Comparison of ENCODE assay signal across 16 cellular contexts in the genomic region with DNA sequence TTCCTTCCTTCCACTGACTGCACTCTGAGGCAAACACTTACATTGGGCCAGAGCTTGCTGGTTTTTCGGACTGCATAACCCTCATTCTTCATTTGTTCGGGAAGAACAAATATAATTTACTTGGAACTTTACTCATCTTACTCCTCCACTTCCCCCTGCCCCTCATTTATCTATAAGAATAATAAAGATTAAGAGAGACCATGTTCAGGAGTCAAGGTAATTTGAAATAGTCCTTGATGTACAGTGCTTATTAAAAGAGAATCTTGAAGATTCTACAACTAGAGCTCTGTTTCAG.
DNase-seq lines count a peak whose midpoint lies in the region; ATAC-seq and TF ChIP-seq lines count a peak whose summit lies in the region.
"Had no signal": no experiment of that assay in that cellular context is flagged by ENCODE, and none has a peak within 500 bp of the region (broad histone marks: within the 10 kb centered on the region; RNA-seq: fewer than 3 reads in every experiment).

No MANE protein-coding gene starts in this region.

- no peaks in the 10 kb centered on the region; the same call in 1 of the 2 replicates for H3K36me3 ChIP-seq in SK-N-MC (ENCODE audit: insufficient read depth, low read length)
- peaks cover 4% of the 10 kb centered on the region; the same call in 1 of the 2 replicates for H3K36me3 ChIP-seq in BE2C
- no peaks in the 10 kb centered on the region for H3K36me3 ChIP-seq in heart left ventricle

- H3K56ac ChIP-seq in H9 (ENCODE audit: insufficient read length, low read depth, low read length) = no peak overlapping the region

- H3K36me3 Mint-ChIP-seq in H9 (ENCODE audit: insufficient read depth in 1 of 3, low read depth in 3 of 3) (peaks cover 0 to 8% (median 4%) of the 10 kb centered on the region in 3 experiments; a peak in 6 of 7 replicates), memory B cell (peaks cover 2% of the 10 kb centered on the region)
- H3K36me3 Mint-ChIP-seq: CD4-positive, CD25-positive, alpha-beta regulatory T cell; T-cell had no signal

- H3K4me3 Mint-ChIP-seq in H9 (no peak overlapping the region), memory B cell (peak overlapping the region; percentile 45)
- H3K4me3 Mint-ChIP-seq: T-cell had no signal

- TF ChIP-seq CTCF in H9 (conservative IDR thresholded peaks at IDR 0.05) (no peak), BE2C (IDR thresholded peaks at IDR 0.05; ENCODE audit: low read depth, low read length) (no peak), heart left ventricle (IDR thresholded peaks at IDR 0.05) (no peak)

- H3K4me1 Mint-ChIP-seq in H9 (peaks cover 25 to 26% of the 10 kb centered on the region in 2 experiments), memory B cell (peaks cover 18% of the 10 kb centered on the region)

- no peak overlapping the region for H2BK12ac ChIP-seq in H9 (ENCODE audit: insufficient read length, low read depth, low read length)

- H4K91ac ChIP-seq in H9 (ENCODE audit: insufficient read length, low read depth, low read length) = no peak overlapping the region

- TF ChIP-seq POLR2A in heart left ventricle (IDR thresholded peaks at IDR 0.05) = no peak

- H2BK120ac ChIP-seq in H9 (ENCODE audit: low read depth, low read length, poor library complexity, severe bottlenecking) = no peak overlapping the region

- no peaks in the 10 kb centered on the region for H4K20me1 ChIP-seq in H9 (ENCODE audit: control insufficient read depth, insufficient read depth, insufficient read length)

- H3K4me1 ChIP-seq in H9 (ENCODE audit: insufficient read depth, low read length) = peaks cover 4% of the 10 kb centered on the region; the same call in 1 of the 2 replicates
- no peaks in the 10 kb centered on the region for H3K4me1 ChIP-seq in BE2C
- no peaks in the 10 kb centered on the region for H3K4me1 ChIP-seq in heart left ventricle

- no peak for ATAC-seq in memory B cell (ENCODE audit: low read depth)
- ATAC-seq in heart left ventricle = no peak
- ATAC-seq: T-cell had no signal

- H3K9ac ChIP-seq in H9 (ENCODE audit: extremely low read depth, insufficient read length, low read length) (no peak overlapping the region), SK-N-MC (ENCODE audit: insufficient read length) (peak overlapping the region; percentile 68)

- H4K5ac ChIP-seq in H9 (ENCODE audit: insufficient read length, low read depth, low read length) = no peak overlapping the region

- no peaks in the 10 kb centered on the region for H3K79me2 ChIP-seq in H9 (ENCODE audit: insufficient read depth, low read length)

- no peak for DNase-seq in H9
- DNase-seq in SK-N-MC (ENCODE audit: low read depth, low spot score) = peak; percentile 93
- no peak for DNase-seq in memory B cell (ENCODE audit: low spot score in 2 of 2)
- no peak for DNase-seq in NCI-H2171 treated with DMSO at 0.1 percent for 48 hours (lab: John Stamatoyannopoulos, UW)
- DNase-seq in CD1c-positive myeloid dendritic cell (ENCODE audit: extremely low spot score) = no peak
- no peak for DNase-seq in BE2C
- no peak for DNase-seq in heart left ventricle
- DNase-seq: CD4-positive, CD25-positive, alpha-beta regulatory T cell; DMS53; GOT3; NCI-H1436; NCI-H2081 treated with DMSO at 0.1 percent for 48 hours; NCI-H226; NK-92 treated with Interleukin-12 subunit alpha and Interleukin-12 subunit beta, amount 100 ng/mL, for 24 hours; PC-9; T-cell had no signal

- H3K27ac ChIP-seq in H9 (ENCODE audit: insufficient read length, low read depth, low read length) (no peak overlapping the region), SK-N-MC (peak overlapping the region; percentile 100), heart left ventricle (no peak overlapping the region)
- H3K27ac ChIP-seq: PC-9 had no signal

- no peak overlapping the region for H3K23ac ChIP-seq in H9 (ENCODE audit: insufficient read length, low read depth, low read length)

- H3K27me3 Mint-ChIP-seq in H9 (ENCODE audit: low read depth) (no peaks in the 10 kb centered on the region), memory B cell (no peaks in the 10 kb centered on the region)
- H3K27me3 Mint-ChIP-seq: CD4-positive, CD25-positive, alpha-beta regulatory T cell; T-cell had no signal

- no CpG with 5 or more reads among the region's 2 CpGs for WGBS in H9 (ENCODE audit: extremely low coverage, insufficient read length, low lambda C conversion rate)
- WGBS in heart left ventricle, 4 donors = 83 to 94% (median 89%) methylated on average over 2 of the region's 2 CpGs

- H3K27ac Mint-ChIP-seq in H9 (peak overlapping the region in 2 of 3 experiments; percentile 80 to 92; a peak in 2 of 7 replicates), memory B cell (peak overlapping the region; percentile 87)

- H3K4me2 ChIP-seq in H9 (ENCODE audit: insufficient read depth, insufficient read length, low read length) = no peak overlapping the region
- H3K4me2 ChIP-seq: PC-9 had no signal

- H2AK5ac ChIP-seq in H9 (ENCODE audit: insufficient read length, low read length) = no peak overlapping the region

- H3K79me1 ChIP-seq in H9 (ENCODE audit: insufficient read depth, low read depth, low read length, poor library complexity, severe bottlenecking) = no peaks in the 10 kb centered on the region

- H2AFZ ChIP-seq in H9 (ENCODE audit: low read length) = no peak overlapping the region
- H2AFZ ChIP-seq: PC-9 had no signal

- no peak overlapping the region for H2BK5ac ChIP-seq in H9 (ENCODE audit: insufficient read length, low read length)

- H3K23me2 ChIP-seq in H9 (ENCODE audit: insufficient read length, low read depth, low read length, poor library complexity, severe bottlenecking) = no peaks in the 10 kb centered on the region

- peaks cover 6 to 8% of the 10 kb centered on the region in 2 experiments for H3K9me3 Mint-ChIP-seq in H9
- H3K9me3 Mint-ChIP-seq in memory B cell = peaks cover 4% of the 10 kb centered on the region

- intact Hi-C loops in heart left ventricle (cut with DNase I) = no loop called here

- no peak overlapping the region for H2BK20ac ChIP-seq in H9 (ENCODE audit: low read depth, low read length, poor library complexity, severe bottlenecking)

- no peaks in the 10 kb centered on the region for H3K9me3 ChIP-seq in H9 (ENCODE audit: control insufficient read depth, low read depth, low read length)
- no peaks in the 10 kb centered on the region for H3K9me3 ChIP-seq in SK-N-MC (ENCODE audit: low read depth, low read length)
- no peaks in the 10 kb centered on the region for H3K9me3 ChIP-seq in BE2C
- H3K9me3 ChIP-seq in heart left ventricle = no peaks in the 10 kb centered on the region

- H3K27me3 ChIP-seq in H9 (ENCODE audit: insufficient read depth, low read length) (no peaks in the 10 kb centered on the region), BE2C (no peaks in the 10 kb centered on the region), heart left ventricle (no peaks in the 10 kb centered on the region)

- H3K4ac ChIP-seq in H9 (ENCODE audit: low read depth, low read length) = no peak overlapping the region

- H2BK15ac ChIP-seq in H9 (ENCODE audit: low read depth, low read length) = no peak overlapping the region

- peak overlapping the region; percentile 73 for H3K4me3 ChIP-seq in SK-N-MC
- H3K4me3 ChIP-seq in BE2C (ENCODE audit: low read depth, low read length) = no peak overlapping the region
- no peak overlapping the region for H3K4me3 ChIP-seq in heart left ventricle
- H3K4me3 ChIP-seq: PC-9 had no signal

- H3K18ac ChIP-seq in H9 (ENCODE audit: insufficient read length, low read depth, low read length) = no peak overlapping the region

- H3T11ph ChIP-seq in H9 (ENCODE audit: low read length) = no peak overlapping the region

- H3K14ac ChIP-seq in H9 (ENCODE audit: insufficient read depth, low read length) = no peak overlapping the region

- no peak overlapping the region for H4K8ac ChIP-seq in H9 (replicated peaks; ENCODE audit: insufficient read length, low read depth, low read length)
